8 cellular contexts compared by ENCODE assay signal in the genomic region with DNA sequence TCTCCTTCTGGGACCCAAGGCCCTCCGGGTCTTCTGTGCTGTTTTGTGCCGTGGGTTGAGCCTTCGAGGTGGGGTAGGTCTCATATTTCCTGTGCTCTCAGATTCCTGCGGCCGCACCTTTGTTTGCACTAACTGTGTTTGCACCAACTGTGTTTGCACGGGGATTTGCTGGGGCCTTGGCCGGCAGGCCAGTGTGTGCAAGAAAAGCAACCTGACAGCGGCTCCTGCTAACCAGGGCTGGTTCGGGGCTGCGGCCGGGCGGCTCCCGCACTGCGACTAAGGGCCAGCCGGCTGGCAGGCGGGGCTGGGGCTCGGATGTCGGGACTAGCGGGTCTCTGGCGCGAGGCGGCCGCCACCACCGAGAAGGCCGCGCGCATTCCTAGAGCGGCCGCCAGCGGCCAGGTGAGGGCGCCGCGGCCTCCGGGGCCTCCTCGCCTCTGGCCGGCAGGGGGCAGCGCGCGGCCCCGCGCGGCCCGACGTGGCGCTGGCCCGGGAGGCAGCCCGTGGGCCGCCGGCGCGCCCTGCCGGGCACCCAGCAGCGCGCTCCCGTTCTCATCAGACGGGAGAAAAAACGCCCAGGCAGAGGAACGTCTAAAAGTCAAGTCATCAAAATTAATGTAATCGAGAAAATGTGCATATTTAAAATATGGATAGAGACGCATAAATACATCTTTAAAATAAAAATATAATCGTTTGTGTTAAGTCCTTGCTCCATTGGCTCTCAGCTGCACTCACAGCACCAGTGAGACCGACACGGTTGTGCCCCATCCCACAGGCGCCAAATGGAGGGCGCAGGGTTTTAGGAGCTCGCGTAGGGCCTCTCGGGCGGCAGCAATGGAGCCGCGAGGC. TPM values are rescaled to one million over a fixed set of nuclear protein-coding genes. Genes with fewer than 3 reads are reported as not detected.
DNase-seq lines count a peak whose midpoint lies in the region; ATAC-seq and TF ChIP-seq lines count a peak whose summit lies in the region.

No MANE protein-coding gene starts in this region.

- H3K27ac Mint-ChIP-seq in CD8-positive, alpha-beta memory T cell = peak overlapping the region; percentile 56 to 93 (median 78)

- peak overlapping the region; percentile 60 for H3K27ac ChIP-seq in CD8-positive, alpha-beta memory T cell (ENCODE audit: low read depth, low read length)
- H3K27ac ChIP-seq in muscle layer of duodenum (ENCODE audit: low read length) = no peak overlapping the region

- no peaks in the 10 kb centered on the region for H3K9me3 Mint-ChIP-seq in CD8-positive, alpha-beta memory T cell

- POLR2A ChIA-PET in CD8-positive, alpha-beta memory T cell (lab: Charles Lee) = interaction anchor here (0.7 to 2.4 kb wide), 3 partner anchors 38 to 311 kb away, joined by 5 to 14 read pairs (median 7); a partner anchor contains a TSS

- peaks cover 0 to 12% (median 5%) of the 10 kb centered on the region in 3 donors for H3K4me1 Mint-ChIP-seq in CD8-positive, alpha-beta memory T cell

- H3K4me1 ChIP-seq in CD8-positive, alpha-beta memory T cell (ENCODE audit: insufficient read depth, low read length) = peaks cover 5% of the 10 kb centered on the region
- H3K4me1 ChIP-seq in muscle layer of duodenum (ENCODE audit: control insufficient read depth in 1 of 2, insufficient read depth in 2 of 2, low read length in 2 of 2) = peaks cover 0 to 11% of the 10 kb centered on the region in 2 donors

- H3K27me3 Mint-ChIP-seq in CD8-positive, alpha-beta memory T cell = no peaks in the 10 kb centered on the region

- peaks cover 0 to 5% (median 0%) of the 10 kb centered on the region in 3 donors for H3K36me3 Mint-ChIP-seq in CD8-positive, alpha-beta memory T cell

- peak; percentile 58 to 79 (median 76) for DNase-seq in CD8-positive, alpha-beta memory T cell
- DNase-seq in NCI-H748 treated with DMSO at 0.1 percent for 48 hours (lab: John Stamatoyannopoulos, UW) (peak; percentile 40), epithelial cell of proximal tubule (ENCODE audit: low read depth) (no peak)
- peak; percentile 10 for DNase-seq in activated CD8-positive, alpha-beta memory T cell treated with anti-CD3 and anti-CD28 coated beads, Interleukin-2, amount 50 U/mL, for 24 hours (ENCODE audit: extremely low read depth)
- DNase-seq in stimulated activated CD8-positive, alpha-beta memory T cell treated with anti-CD3 and anti-CD28 coated beads, Interleukin-7, amount 100 ng/mL, for 48 hours (ENCODE audit: extremely low read depth in 1 of 2, low read depth in 1 of 2) = peak; percentile 28 to 60

- no peaks in the 10 kb centered on the region for H3K27me3 ChIP-seq in CD8-positive, alpha-beta memory T cell (ENCODE audit: insufficient read depth, low read length, poor library complexity, severe bottlenecking)
- H3K27me3 ChIP-seq in muscle layer of duodenum (ENCODE audit: low read depth, low read length) = no peaks in the 10 kb centered on the region

- H3K36me3 ChIP-seq in CD8-positive, alpha-beta memory T cell (ENCODE audit: insufficient read depth, low read length) = no peaks in the 10 kb centered on the region
- no peaks in the 10 kb centered on the region for H3K36me3 ChIP-seq in muscle layer of duodenum (ENCODE audit: control insufficient read depth in 1 of 2, insufficient read depth in 2 of 2, low read length in 2 of 2)

- peak overlapping the region; percentile 62 for H3K4me3 ChIP-seq in CD8-positive, alpha-beta memory T cell (ENCODE audit: low read length)
- H3K4me3 ChIP-seq in epithelial cell of proximal tubule (ENCODE audit: low read depth, low read length) (peak overlapping the region; percentile 66), muscle layer of duodenum (ENCODE audit: low read depth in 1 of 2, low read length in 2 of 2) (peak overlapping the region; percentile 50 to 70)

- H3K9me3 ChIP-seq in CD8-positive, alpha-beta memory T cell (ENCODE audit: low read length) = no peaks in the 10 kb centered on the region
- H3K9me3 ChIP-seq in muscle layer of duodenum (ENCODE audit: control insufficient read depth in 1 of 2, low read length in 2 of 2) = no peaks in the 10 kb centered on the region

- CTCF ChIA-PET in CD8-positive, alpha-beta memory T cell (lab: Charles Lee) = interaction anchor here (0.6 to 2.3 kb wide), 18 partner anchors 9 to 202 kb away, joined by 3 to 16 read pairs (median 4); a partner anchor contains a TSS

- peak; percentile 96 for ATAC-seq in GM19328 (IDR thresholded peaks at IDR 0.05; ENCODE audit: unreplicated experiment)
- ATAC-seq in HG03457 (IDR thresholded peaks at IDR 0.05; ENCODE audit: unreplicated experiment) = peak; percentile 93

- TF ChIP-seq CTCF in epithelial cell of proximal tubule (conservative IDR thresholded peaks at IDR 0.05; ENCODE audit: low read depth, low read length) = no peak

- peak overlapping the region; percentile 72 to 92 (median 79) for H3K4me3 Mint-ChIP-seq in CD8-positive, alpha-beta memory T cell

RNA-seq across cellular contexts. Expression of a gene that starts 38.6 kb away (rescaled TPM):
- 10 to 100 TPM; 21.9 to 22.1 TPM for total RNA-seq in CD8-positive, alpha-beta memory T cell
- polyA plus RNA-seq in CD8-positive, alpha-beta memory T cell = 3.7 TPM
- total RNA-seq in epithelial cell of proximal tubule = 9.1 and 11.3 TPM in 2 replicates
